11 cellular contexts compared by ENCODE assay signal in the genomic region with DNA sequence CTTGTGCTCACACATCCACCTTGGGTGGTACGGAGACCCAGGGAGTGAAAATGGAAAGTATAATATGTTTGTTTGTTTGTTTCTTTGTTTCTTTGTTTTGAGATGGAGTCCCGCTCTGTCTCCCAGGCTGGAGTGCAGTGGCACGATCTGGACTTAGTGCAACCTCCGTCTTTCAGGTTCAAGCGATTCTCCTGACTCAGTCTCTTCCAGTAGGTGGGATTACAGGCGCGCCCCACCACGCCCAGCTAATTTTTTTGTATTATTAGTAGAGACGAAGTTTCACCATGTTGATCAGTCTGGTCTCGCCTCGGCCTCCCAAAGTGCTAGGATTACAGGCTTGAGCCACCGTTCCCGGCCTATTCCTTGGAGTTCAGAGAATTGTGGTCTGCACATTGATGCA.
DNase-seq lines count a peak whose midpoint lies in the region; ATAC-seq and TF ChIP-seq lines count a peak whose summit lies in the region.
"Had no signal": no experiment of that assay in that cellular context is flagged by ENCODE, and none has a peak within 500 bp of the region (broad histone marks: within the 10 kb centered on the region; RNA-seq: fewer than 3 reads in every experiment).

No MANE protein-coding gene starts in this region.

- peak overlapping the region; percentile 82 for H3K4me3 Mint-ChIP-seq in GM23338
- peak overlapping the region; percentile 44 to 77 (median 76) for H3K4me3 Mint-ChIP-seq in brain
- H3K4me3 Mint-ChIP-seq in activated naive CD4-positive, alpha-beta T cell treated with anti-CD3 and anti-CD28 coated beads, Interleukin-2, amount 10 ng/mL, durations not matched to agents 7 days and 5 days = no peak overlapping the region
- H3K4me3 Mint-ChIP-seq: T-helper 1 cell treated with Interleukin-12 subunit alpha and Interleukin-12 subunit beta and Interleukin-4 antibody, amounts not matched to agents 30 μg/mL and 1 μg/mL, for 36 hours had no signal

- peaks cover 37% of the 10 kb centered on the region for H3K4me1 ChIP-seq in GM23338 (ENCODE audit: insufficient read depth)
- no peaks in the 10 kb centered on the region for H3K4me1 ChIP-seq in neuron (ENCODE audit: insufficient read depth, low read length)
- H3K4me1 ChIP-seq in lower lobe of right lung = no peaks in the 10 kb centered on the region

- H3K4me1 Mint-ChIP-seq in GM23338 (peaks cover 30% of the 10 kb centered on the region), brain (peaks cover 32% of the 10 kb centered on the region)
- peaks cover 7% of the 10 kb centered on the region for H3K4me1 Mint-ChIP-seq in activated naive CD4-positive, alpha-beta T cell treated with anti-CD3 and anti-CD28 coated beads, Interleukin-2, amount 10 ng/mL, durations not matched to agents 7 days and 5 days

- H3K27ac ChIP-seq in GM23338 (ENCODE audit: low read depth) (no peak overlapping the region), lower lobe of right lung (no peak overlapping the region)

- TF ChIP-seq CTCF in GM23338 (conservative IDR thresholded peaks at IDR 0.05; ENCODE audit: low read depth in 2 of 2) (no peak), brain (conservative IDR thresholded peaks at IDR 0.05) (no peak), lower lobe of right lung (IDR thresholded peaks at IDR 0.05) (no peak)

- H3K27me3 ChIP-seq in GM23338 (ENCODE audit: insufficient read depth) = peaks cover 97% of the 10 kb centered on the region
- H3K27me3 ChIP-seq in neuron (ENCODE audit: insufficient read depth, low read length) = peaks cover 54% of the 10 kb centered on the region
- peaks cover 92% of the 10 kb centered on the region for H3K27me3 ChIP-seq in lower lobe of right lung (ENCODE audit: low read depth)

- peak overlapping the region; percentile 75 for H3K4me2 ChIP-seq in GM23338

- H4K20me1 ChIP-seq in GM23338 (replicated peaks; ENCODE audit: insufficient read depth) = peaks cover 7% of the 10 kb centered on the region; the same call in 1 of the 2 replicates

- H3K79me2 ChIP-seq in GM23338 (replicated peaks; ENCODE audit: insufficient read depth) = no peaks in the 10 kb centered on the region

- ATAC-seq in GM23338 = no peak
- ATAC-seq in lower lobe of right lung = no peak
- no peak for ATAC-seq in GM19328 (IDR thresholded peaks at IDR 0.05; ENCODE audit: unreplicated experiment)
- ATAC-seq in HG03442 (IDR thresholded peaks at IDR 0.05; ENCODE audit: unreplicated experiment) = no peak

- DNase-seq in GM23338 (ENCODE audit: low spot score) (no peak), NCI-H748 (lab: John Stamatoyannopoulos, UW; ENCODE audit: unreplicated experiment) (peak; percentile 51), lower lobe of right lung (no peak)
- DNase-seq in activated naive CD4-positive, alpha-beta T cell treated with anti-CD3 and anti-CD28 coated beads, Interleukin-2, amount 10 ng/mL, durations not matched to agents 7 days and 5 days = no peak
- DNase-seq: effector memory CD4-positive, alpha-beta T cell; NCI-H1436 treated with DMSO at 0.1 percent for 48 hours had no signal

- H3K9me3 ChIP-seq in neuron (ENCODE audit: low read length) (no peaks in the 10 kb centered on the region), lower lobe of right lung (no peaks in the 10 kb centered on the region)

- no peaks in the 10 kb centered on the region for H3K9me2 ChIP-seq in GM23338 (ENCODE audit: insufficient read depth)

- H3K27me3 Mint-ChIP-seq in GM23338 (ENCODE audit: insufficient read depth, low read depth, poor library complexity) = peaks cover 72% of the 10 kb centered on the region
- peaks cover 97% of the 10 kb centered on the region for H3K27me3 Mint-ChIP-seq in brain
- H3K27me3 Mint-ChIP-seq in activated naive CD4-positive, alpha-beta T cell treated with anti-CD3 and anti-CD28 coated beads, Interleukin-2, amount 10 ng/mL, durations not matched to agents 7 days and 5 days = peaks cover 85% of the 10 kb centered on the region

- H2AFZ ChIP-seq in GM23338 (no peak overlapping the region), neuron (ENCODE audit: low read depth, low read length) (no peak overlapping the region)

- H3K27ac Mint-ChIP-seq in GM23338 = no peak overlapping the region
- H3K27ac Mint-ChIP-seq in brain = no peak overlapping the region
- no peak overlapping the region for H3K27ac Mint-ChIP-seq in activated naive CD4-positive, alpha-beta T cell treated with anti-CD3 and anti-CD28 coated beads, Interleukin-2, amount 10 ng/mL, durations not matched to agents 7 days and 5 days
- H3K27ac Mint-ChIP-seq: T-helper 1 cell treated with Interleukin-12 subunit alpha and Interleukin-12 subunit beta and Interleukin-4 antibody, amounts not matched to agents 30 μg/mL and 1 μg/mL, for 36 hours had no signal

- H3K36me3 Mint-ChIP-seq in GM23338 (ENCODE audit: low read depth) (no peaks in the 10 kb centered on the region), brain (no peaks in the 10 kb centered on the region)
- H3K36me3 Mint-ChIP-seq in activated naive CD4-positive, alpha-beta T cell treated with anti-CD3 and anti-CD28 coated beads, Interleukin-2, amount 10 ng/mL, durations not matched to agents 7 days and 5 days = peaks cover 2% of the 10 kb centered on the region

- H3K9me3 Mint-ChIP-seq in GM23338 = peaks cover 7% of the 10 kb centered on the region; the same call in 2 of the 3 replicates
- peaks cover 0 to 20% (median 11%) of the 10 kb centered on the region in 5 experiments for H3K9me3 Mint-ChIP-seq in brain
- H3K9me3 Mint-ChIP-seq in activated naive CD4-positive, alpha-beta T cell treated with anti-CD3 and anti-CD28 coated beads, Interleukin-2, amount 10 ng/mL, durations not matched to agents 7 days and 5 days = peaks cover 4% of the 10 kb centered on the region

- intact Hi-C loops in lower lobe of right lung (cut with DNase I) = no loop called here

- H3K36me3 ChIP-seq in GM23338 (ENCODE audit: insufficient read depth) (no peaks in the 10 kb centered on the region), neuron (ENCODE audit: insufficient read depth, low read length) (no peaks in the 10 kb centered on the region), lower lobe of right lung (no peaks in the 10 kb centered on the region)

- CTCF ChIA-PET in activated naive CD4-positive, alpha-beta T cell treated with anti-CD3 and anti-CD28 coated beads, Interleukin-2, amount 10 ng/mL, durations not matched to agents 7 days and 5 days (lab: Charles Lee) = no interaction called here

- peaks cover 11% of the 10 kb centered on the region for H3F3A ChIP-seq in GM23338 (replicated peaks; ENCODE audit: low read depth)

- H3K4me3 ChIP-seq in GM23338 (peak overlapping the region; percentile 52), neuron (ENCODE audit: low read length) (peak overlapping the region; percentile 48), lower lobe of right lung (no peak overlapping the region)

TF ChIP-seq in GM23338, 12 proteins besides CTCF, POLR2A, EP300 and RAD21 (continues in another document):
- TF ChIP-seq NANOG (IDR thresholded peaks at IDR 0.05; ENCODE audit: borderline replicate concordance) (no peak), ZNF331 (CRISPR knock-in tag; IDR thresholded peaks at IDR 0.05; ENCODE audit: low read depth) (no peak), POLR2AphosphoS5 (IDR thresholded peaks at IDR 0.05; ENCODE audit: low read depth) (no peak), EZH2 (IDR thresholded peaks at IDR 0.05; ENCODE audit: low read depth, unreplicated experiment) (no peak), EZH2phosphoT487 (IDR thresholded peaks at IDR 0.05; ENCODE audit: unreplicated experiment) (no peak), CREB1 (CRISPR knock-in tag; IDR thresholded peaks at IDR 0.05; ENCODE audit: low read depth) (no peak), JUNB (IDR thresholded peaks at IDR 0.05; ENCODE audit: unreplicated experiment) (no peak)
- TF ChIP-seq, protein P1, sequence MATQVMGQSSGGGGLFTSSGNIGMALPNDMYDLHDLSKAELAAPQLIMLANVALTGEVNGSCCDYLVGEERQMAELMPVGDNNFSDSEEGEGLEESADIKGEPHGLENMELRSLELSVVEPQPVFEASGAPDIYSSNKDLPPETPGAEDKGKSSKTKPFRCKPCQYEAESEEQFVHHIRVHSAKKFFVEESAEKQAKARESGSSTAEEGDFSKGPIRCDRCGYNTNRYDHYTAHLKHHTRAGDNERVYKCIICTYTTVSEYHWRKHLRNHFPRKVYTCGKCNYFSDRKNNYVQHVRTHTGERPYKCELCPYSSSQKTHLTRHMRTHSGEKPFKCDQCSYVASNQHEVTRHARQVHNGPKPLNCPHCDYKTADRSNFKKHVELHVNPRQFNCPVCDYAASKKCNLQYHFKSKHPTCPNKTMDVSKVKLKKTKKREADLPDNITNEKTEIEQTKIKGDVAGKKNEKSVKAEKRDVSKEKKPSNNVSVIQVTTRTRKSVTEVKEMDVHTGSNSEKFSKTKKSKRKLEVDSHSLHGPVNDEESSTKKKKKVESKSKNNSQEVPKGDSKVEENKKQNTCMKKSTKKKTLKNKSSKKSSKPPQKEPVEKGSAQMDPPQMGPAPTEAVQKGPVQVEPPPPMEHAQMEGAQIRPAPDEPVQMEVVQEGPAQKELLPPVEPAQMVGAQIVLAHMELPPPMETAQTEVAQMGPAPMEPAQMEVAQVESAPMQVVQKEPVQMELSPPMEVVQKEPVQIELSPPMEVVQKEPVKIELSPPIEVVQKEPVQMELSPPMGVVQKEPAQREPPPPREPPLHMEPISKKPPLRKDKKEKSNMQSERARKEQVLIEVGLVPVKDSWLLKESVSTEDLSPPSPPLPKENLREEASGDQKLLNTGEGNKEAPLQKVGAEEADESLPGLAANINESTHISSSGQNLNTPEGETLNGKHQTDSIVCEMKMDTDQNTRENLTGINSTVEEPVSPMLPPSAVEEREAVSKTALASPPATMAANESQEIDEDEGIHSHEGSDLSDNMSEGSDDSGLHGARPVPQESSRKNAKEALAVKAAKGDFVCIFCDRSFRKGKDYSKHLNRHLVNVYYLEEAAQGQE (IDR thresholded peaks at IDR 0.05; ENCODE audit: unreplicated experiment) = no peak
